Comparison of ENCODE assay signal across 18 cellular contexts in genomic region chr3:169285057-169285990, GRCh38.
DNase-seq lines count a peak whose midpoint lies in the region; ATAC-seq and TF ChIP-seq lines count a peak whose summit lies in the region.
"Had no signal": no experiment of that assay in that cellular context is flagged by ENCODE, and none has a peak within 500 bp of the region (broad histone marks: within the 10 kb centered on the region; RNA-seq: fewer than 3 reads in every experiment).

No MANE protein-coding gene starts in this region.

- no peak for TF ChIP-seq POLR2A in spleen (IDR thresholded peaks at IDR 0.05)

- no peaks in the 10 kb centered on the region for H3K9me3 ChIP-seq in GM23248 (ENCODE audit: low read depth)
- no peaks in the 10 kb centered on the region for H3K9me3 ChIP-seq in colonic mucosa
- no peaks in the 10 kb centered on the region for H3K9me3 ChIP-seq in left lung
- no peaks in the 10 kb centered on the region for H3K9me3 ChIP-seq in spleen
- H3K9me3 ChIP-seq in A673 (ENCODE audit: low read depth, low read length, poor library complexity, severe bottlenecking): no peaks in the 10 kb centered on the region
- H3K9me3 ChIP-seq: gastrocnemius medialis, prostate gland, tibial artery had no signal

- H3K36me3 Mint-ChIP-seq in progenitor cell of endocrine pancreas (ENCODE audit: insufficient read depth): peaks cover 6% of the 10 kb centered on the region
- no peaks in the 10 kb centered on the region for H3K36me3 Mint-ChIP-seq in T-helper 2 cell treated with Interferon-gamma antibody and Interleukin-4, amounts not matched to agents 5 μg/mL and 100 μg/mL, for 36 hours (ENCODE audit: low read depth)
- H3K36me3 Mint-ChIP-seq: activated naive CD4-positive, alpha-beta T cell treated with anti-CD3 and anti-CD28 coated beads, Interleukin-2, amount 10 ng/mL, durations not matched to agents 7 days and 5 days; naive thymus-derived CD4-positive, alpha-beta T cell had no signal

- 30 to 31% methylated on average over 10 of the region's 10 CpGs for WGBS in GM23248 (ENCODE audit: low coverage in 1 of 2, low lambda C conversion rate in 2 of 2, missing lambda C conversion rate in 2 of 2), 2 experiments
- WGBS in spleen, 5 donors: 71 to 84% (median 82%) methylated on average over 10 of the region's 10 CpGs

- H3K9me3 Mint-ChIP-seq in progenitor cell of endocrine pancreas (ENCODE audit: low read depth): no peaks in the 10 kb centered on the region
- H3K9me3 Mint-ChIP-seq in T-helper 2 cell treated with Interferon-gamma antibody and Interleukin-4, amounts not matched to agents 5 μg/mL and 100 μg/mL, for 36 hours: no peaks in the 10 kb centered on the region
- H3K9me3 Mint-ChIP-seq: activated CD4-positive, alpha-beta memory T cell treated with anti-CD3 and anti-CD28 coated beads, Interleukin-2, amount 10 ng/mL, durations not matched to agents 7 days and 5 days; activated naive CD4-positive, alpha-beta T cell treated with anti-CD3 and anti-CD28 coated beads, Interleukin-2, amount 10 ng/mL, durations not matched to agents 7 days and 5 days; activated T-cell treated with anti-CD3 and anti-CD28 coated beads, Interleukin-2, amount 50 U/mL, for 24 hours had no signal

- intact Hi-C loops in colonic mucosa (cut with DNase I) (no loop called here), left lung (cut with DNase I) (no loop called here), spleen (cut with DNase I; ENCODE audit: low total_unique reads) (no loop called here), A673 (cut with micrococcal nuclease; ENCODE audit: unreplicated experiment) (no loop called here)

- H3K4me2 ChIP-seq in GM23248 (ENCODE audit: unreplicated experiment): no peak overlapping the region

- no peaks in the 10 kb centered on the region for H3K9me2 ChIP-seq in GM23248 (ENCODE audit: insufficient read depth)

- H3K27me3 Mint-ChIP-seq in progenitor cell of endocrine pancreas: no peaks in the 10 kb centered on the region
- no peaks in the 10 kb centered on the region for H3K27me3 Mint-ChIP-seq in T-helper 2 cell treated with Interferon-gamma antibody and Interleukin-4, amounts not matched to agents 5 μg/mL and 100 μg/mL, for 36 hours (ENCODE audit: low read depth)
- H3K27me3 Mint-ChIP-seq: activated CD4-positive, alpha-beta memory T cell treated with anti-CD3 and anti-CD28 coated beads, Interleukin-2, amount 10 ng/mL, durations not matched to agents 7 days and 5 days; activated naive CD4-positive, alpha-beta T cell treated with anti-CD3 and anti-CD28 coated beads, Interleukin-2, amount 10 ng/mL, durations not matched to agents 7 days and 5 days; activated T-cell treated with anti-CD3 and anti-CD28 coated beads, Interleukin-2, amount 50 U/mL, for 24 hours; T-helper 17 cell had no signal

- DNase-seq in GM23248 (no peak), colonic mucosa (no peak), left lung (no peak), progenitor cell of endocrine pancreas (ENCODE audit: low spot score, unreplicated experiment) (no peak), spleen (no peak), A673 (ENCODE audit: low spot score) (no peak)
- no peak for DNase-seq in T-helper 2 cell treated with Interferon-gamma antibody and Interleukin-4, amounts not matched to agents 5 μg/mL and 100 μg/mL, for 36 hours (ENCODE audit: low spot score)
- DNase-seq: activated CD4-positive, alpha-beta memory T cell treated with anti-CD3 and anti-CD28 coated beads, Interleukin-2, amount 10 ng/mL, durations not matched to agents 7 days and 5 days; activated naive CD4-positive, alpha-beta T cell treated with anti-CD3 and anti-CD28 coated beads, Interleukin-2, amount 10 ng/mL, durations not matched to agents 7 days and 5 days; activated T-cell treated with anti-CD3 and anti-CD28 coated beads, Interleukin-2, amount 50 U/mL, for 24 hours; gastrocnemius medialis; naive thymus-derived CD4-positive, alpha-beta T cell; NCI-H524; T-helper 17 cell; tibial artery had no signal

- H3F3A ChIP-seq in GM23248 (ENCODE audit: insufficient read depth): no peaks in the 10 kb centered on the region

- H3K27ac ChIP-seq in GM23248 (no peak overlapping the region), colonic mucosa (peak overlapping the region; percentile 67), left lung (peak overlapping the region; percentile 38 to 67), spleen (no peak overlapping the region), A673 (ENCODE audit: low read depth, low read length, poor library complexity, severe bottlenecking) (no peak overlapping the region)
- H3K27ac ChIP-seq: gastrocnemius medialis, prostate gland, tibial artery had no signal

- BruUV-seq in A673 (replicated peaks; lab: Mats Ljungman, UMichigan): no TSS peak

- no peaks in the 10 kb centered on the region for H4K20me1 ChIP-seq in GM23248 (ENCODE audit: insufficient read depth)

- H3K4me3 Mint-ChIP-seq in progenitor cell of endocrine pancreas (ENCODE audit: low read depth): no peak overlapping the region
- no peak overlapping the region for H3K4me3 Mint-ChIP-seq in T-helper 2 cell treated with Interferon-gamma antibody and Interleukin-4, amounts not matched to agents 5 μg/mL and 100 μg/mL, for 36 hours
- H3K4me3 Mint-ChIP-seq: activated CD4-positive, alpha-beta memory T cell treated with anti-CD3 and anti-CD28 coated beads, Interleukin-2, amount 10 ng/mL, durations not matched to agents 7 days and 5 days; activated naive CD4-positive, alpha-beta T cell treated with anti-CD3 and anti-CD28 coated beads, Interleukin-2, amount 10 ng/mL, durations not matched to agents 7 days and 5 days; activated T-cell treated with anti-CD3 and anti-CD28 coated beads, Interleukin-2, amount 50 U/mL, for 24 hours; naive thymus-derived CD4-positive, alpha-beta T cell; T-helper 17 cell had no signal

- H3K4me3 ChIP-seq in GM23248: no peak overlapping the region
- no peak overlapping the region for H3K4me3 ChIP-seq in colonic mucosa
- no peak overlapping the region for H3K4me3 ChIP-seq in left lung
- H3K4me3 ChIP-seq in spleen: no peak overlapping the region
- no peak overlapping the region for H3K4me3 ChIP-seq in A673 (ENCODE audit: low read depth, low read length, poor library complexity, severe bottlenecking)
- H3K4me3 ChIP-seq: gastrocnemius medialis, prostate gland, tibial artery had no signal

- ATAC-seq in left lung (peak; percentile 4), GM19351 (IDR thresholded peaks at IDR 0.05; ENCODE audit: unreplicated experiment) (no peak)
- ATAC-seq: gastrocnemius medialis; left lobe of liver; naive thymus-derived CD4-positive, alpha-beta T cell; T-helper 17 cell had no signal

- H3K4me1 Mint-ChIP-seq in progenitor cell of endocrine pancreas (ENCODE audit: low read depth): peaks cover 72% of the 10 kb centered on the region
- H3K4me1 Mint-ChIP-seq in T-helper 2 cell treated with Interferon-gamma antibody and Interleukin-4, amounts not matched to agents 5 μg/mL and 100 μg/mL, for 36 hours (ENCODE audit: low read depth): no peaks in the 10 kb centered on the region
- H3K4me1 Mint-ChIP-seq: activated CD4-positive, alpha-beta memory T cell treated with anti-CD3 and anti-CD28 coated beads, Interleukin-2, amount 10 ng/mL, durations not matched to agents 7 days and 5 days; activated naive CD4-positive, alpha-beta T cell treated with anti-CD3 and anti-CD28 coated beads, Interleukin-2, amount 10 ng/mL, durations not matched to agents 7 days and 5 days; naive thymus-derived CD4-positive, alpha-beta T cell; T-helper 17 cell had no signal

- CTCF ChIA-PET in A673 (lab: Charles Lee): no interaction called here

- peak overlapping the region; percentile 97 for H3K27ac Mint-ChIP-seq in progenitor cell of endocrine pancreas
- no peak overlapping the region for H3K27ac Mint-ChIP-seq in T-helper 2 cell treated with Interferon-gamma antibody and Interleukin-4, amounts not matched to agents 5 μg/mL and 100 μg/mL, for 36 hours
- H3K27ac Mint-ChIP-seq: activated CD4-positive, alpha-beta memory T cell treated with anti-CD3 and anti-CD28 coated beads, Interleukin-2, amount 10 ng/mL, durations not matched to agents 7 days and 5 days; activated naive CD4-positive, alpha-beta T cell treated with anti-CD3 and anti-CD28 coated beads, Interleukin-2, amount 10 ng/mL, durations not matched to agents 7 days and 5 days; activated T-cell treated with anti-CD3 and anti-CD28 coated beads, Interleukin-2, amount 50 U/mL, for 24 hours; naive thymus-derived CD4-positive, alpha-beta T cell; T-helper 17 cell had no signal

- H3K9ac ChIP-seq in GM23248: no peak overlapping the region
- H3K9ac ChIP-seq in colonic mucosa (ENCODE audit: low read depth in 2 of 2, low read length in 2 of 2): peak overlapping the region in 1 of 2 donors; percentile 41

- POLR2A ChIA-PET in A673 (lab: Charles Lee; ENCODE audit: low non-redundant PET): no interaction called here

- no peaks in the 10 kb centered on the region for H3K79me2 ChIP-seq in GM23248 (ENCODE audit: insufficient read depth)

- TF ChIP-seq CTCF in colonic mucosa (IDR thresholded peaks at IDR 0.05) (no peak), left lung (IDR thresholded peaks at IDR 0.05) (no peak), progenitor cell of endocrine pancreas (IDR thresholded peaks at IDR 0.05; ENCODE audit: unreplicated experiment) (no peak), spleen (IDR thresholded peaks at IDR 0.05 in 8 of 11, conservative IDR thresholded peaks at IDR 0.05 in 3 of 11) (no peak), A673 (conservative IDR thresholded peaks at IDR 0.05; ENCODE audit: low read depth, low read length) (no peak)

- in situ Hi-C loops in GM23248 (cut with MboI): no loop called here

- H3K27me3 ChIP-seq in GM23248 (replicated peaks; ENCODE audit: insufficient read depth) (no peaks in the 10 kb centered on the region; the same call in 1 of the 2 replicates), colonic mucosa (no peaks in the 10 kb centered on the region), left lung (no peaks in the 10 kb centered on the region), spleen (replicated peaks in 1 of 7) (no peaks in the 10 kb centered on the region), A673 (replicated peaks; ENCODE audit: insufficient read depth, low read depth, low read length, poor library complexity) (no peaks in the 10 kb centered on the region)
- H3K27me3 ChIP-seq: gastrocnemius medialis, tibial artery had no signal

- H3K4me1 ChIP-seq in GM23248 (ENCODE audit: insufficient read depth) (no peaks in the 10 kb centered on the region), colonic mucosa (no peaks in the 10 kb centered on the region), left lung (peaks cover 11 to 14% of the 10 kb centered on the region in 2 donors), spleen (no peaks in the 10 kb centered on the region), A673 (ENCODE audit: insufficient read depth, low read length, poor library complexity, severe bottlenecking) (peaks cover 8% of the 10 kb centered on the region)
- H3K4me1 ChIP-seq: gastrocnemius medialis, prostate gland, tibial artery had no signal

- H3K36me3 ChIP-seq in GM23248 (ENCODE audit: low read depth): no peaks in the 10 kb centered on the region
- no peaks in the 10 kb centered on the region for H3K36me3 ChIP-seq in colonic mucosa
- no peaks in the 10 kb centered on the region for H3K36me3 ChIP-seq in left lung
- H3K36me3 ChIP-seq in spleen: no peaks in the 10 kb centered on the region
- H3K36me3 ChIP-seq in A673 (ENCODE audit: insufficient read depth, low read length, poor library complexity, severe bottlenecking): no peaks in the 10 kb centered on the region
- H3K36me3 ChIP-seq: gastrocnemius medialis, prostate gland, tibial artery had no signal

- peak overlapping the region; percentile 45 for H2AFZ ChIP-seq in GM23248

Comparison
In these comparisons a context has a peak if more than half of its experiments do, and no peak if none do; other contexts are left out.
1. H3K27ac ChIP-seq: peak in colonic mucosa (single experiment) and left lung (2 of 2); none in GM23248 (single experiment), spleen (0 of 8) and A673 (single experiment).